In genomic region chr6:89353702-89354392, GRCh38 we compare ENCODE assay signal across 2 cellular contexts.
TF ChIP-seq lines count a peak whose summit lies in the region.

No MANE protein-coding gene starts in this region.

TF ChIP-seq in SK-N-SH, 30 proteins besides CTCF, POLR2A, EP300 and RAD21 (continued from another document):
- TF ChIP-seq MEF2A (IDR thresholded peaks at IDR 0.05; ENCODE audit: borderline replicate concordance, low read depth) = no peak
- TF ChIP-seq CHD2 (IDR thresholded peaks at IDR 0.05; ENCODE audit: low read length, partially characterized antibody) = no peak
- no peak for TF ChIP-seq ELF1 (IDR thresholded peaks at IDR 0.05)
- TF ChIP-seq SMC3 (IDR thresholded peaks at IDR 0.05; ENCODE audit: low read depth, low read length) = no peak
- TF ChIP-seq TEAD4 (IDR thresholded peaks at IDR 0.05; ENCODE audit: borderline replicate concordance, insufficient read depth) = no peak
- no peak for TF ChIP-seq YY1 (IDR thresholded peaks at IDR 0.05; ENCODE audit: low read depth)
- TF ChIP-seq JUND (IDR thresholded peaks at IDR 0.05) = no peak
- TF ChIP-seq ZBTB33 (IDR thresholded peaks at IDR 0.05; ENCODE audit: borderline replicate concordance, low read depth) = no peak
- TF ChIP-seq GATA2 (CRISPR knock-in tag; IDR thresholded peaks at IDR 0.05) = no peak
- TF ChIP-seq, protein P1, sequence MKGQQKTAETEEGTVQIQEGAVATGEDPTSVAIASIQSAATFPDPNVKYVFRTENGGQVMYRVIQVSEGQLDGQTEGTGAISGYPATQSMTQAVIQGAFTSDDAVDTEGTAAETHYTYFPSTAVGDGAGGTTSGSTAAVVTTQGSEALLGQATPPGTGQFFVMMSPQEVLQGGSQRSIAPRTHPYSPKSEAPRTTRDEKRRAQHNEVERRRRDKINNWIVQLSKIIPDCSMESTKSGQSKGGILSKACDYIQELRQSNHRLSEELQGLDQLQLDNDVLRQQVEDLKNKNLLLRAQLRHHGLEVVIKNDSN (IDR thresholded peaks at IDR 0.05; ENCODE audit: borderline replicate concordance, low read depth) = no peak
- TF ChIP-seq, protein P2, sequence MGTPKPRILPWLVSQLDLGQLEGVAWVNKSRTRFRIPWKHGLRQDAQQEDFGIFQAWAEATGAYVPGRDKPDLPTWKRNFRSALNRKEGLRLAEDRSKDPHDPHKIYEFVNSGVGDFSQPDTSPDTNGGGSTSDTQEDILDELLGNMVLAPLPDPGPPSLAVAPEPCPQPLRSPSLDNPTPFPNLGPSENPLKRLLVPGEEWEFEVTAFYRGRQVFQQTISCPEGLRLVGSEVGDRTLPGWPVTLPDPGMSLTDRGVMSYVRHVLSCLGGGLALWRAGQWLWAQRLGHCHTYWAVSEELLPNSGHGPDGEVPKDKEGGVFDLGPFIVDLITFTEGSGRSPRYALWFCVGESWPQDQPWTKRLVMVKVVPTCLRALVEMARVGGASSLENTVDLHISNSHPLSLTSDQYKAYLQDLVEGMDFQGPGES (IDR thresholded peaks at IDR 0.05; ENCODE audit: low read depth, low read length) = no peak

TF ChIP-seq in SK-N-SH treated with all-trans-retinoic acid at 6 μM for 48 hours, 23 proteins besides CTCF, POLR2A, EP300 and RAD21 (continued from another document):
- TF ChIP-seq GLIS3 (CRISPR knock-in tag; IDR thresholded peaks at IDR 0.05) (no peak), TOX (CRISPR knock-in tag; IDR thresholded peaks at IDR 0.05; ENCODE audit: borderline replicate concordance) (no peak), ZNF565 (CRISPR knock-in tag; conservative IDR thresholded peaks at IDR 0.05; ENCODE audit: low read depth) (no peak)
